ENCODE assay signal across 1 cellular context in the genomic region with DNA sequence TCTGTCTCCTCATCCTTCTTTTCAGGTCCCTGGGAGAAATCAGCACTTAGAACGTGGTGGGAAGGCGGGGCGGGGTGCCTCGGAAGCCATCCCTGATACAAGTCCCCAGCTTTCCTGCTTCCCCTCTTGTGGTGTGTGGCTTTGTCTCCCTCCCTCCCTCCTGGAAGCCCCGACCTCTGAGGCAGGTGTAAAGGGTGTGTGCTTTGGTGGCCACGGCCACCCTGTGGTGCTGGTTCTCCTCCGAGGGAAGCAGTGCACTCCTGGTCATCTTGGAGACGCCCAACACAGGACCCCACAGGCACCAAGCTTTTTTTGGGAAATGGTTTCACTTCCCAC.
TF ChIP-seq lines count a peak whose summit lies in the region.

No MANE protein-coding gene starts in this region.

TF ChIP-seq in HepG2, 621 proteins besides CTCF, POLR2A, EP300 and RAD21 (continued from another document):
- TF ChIP-seq, protein P1, sequence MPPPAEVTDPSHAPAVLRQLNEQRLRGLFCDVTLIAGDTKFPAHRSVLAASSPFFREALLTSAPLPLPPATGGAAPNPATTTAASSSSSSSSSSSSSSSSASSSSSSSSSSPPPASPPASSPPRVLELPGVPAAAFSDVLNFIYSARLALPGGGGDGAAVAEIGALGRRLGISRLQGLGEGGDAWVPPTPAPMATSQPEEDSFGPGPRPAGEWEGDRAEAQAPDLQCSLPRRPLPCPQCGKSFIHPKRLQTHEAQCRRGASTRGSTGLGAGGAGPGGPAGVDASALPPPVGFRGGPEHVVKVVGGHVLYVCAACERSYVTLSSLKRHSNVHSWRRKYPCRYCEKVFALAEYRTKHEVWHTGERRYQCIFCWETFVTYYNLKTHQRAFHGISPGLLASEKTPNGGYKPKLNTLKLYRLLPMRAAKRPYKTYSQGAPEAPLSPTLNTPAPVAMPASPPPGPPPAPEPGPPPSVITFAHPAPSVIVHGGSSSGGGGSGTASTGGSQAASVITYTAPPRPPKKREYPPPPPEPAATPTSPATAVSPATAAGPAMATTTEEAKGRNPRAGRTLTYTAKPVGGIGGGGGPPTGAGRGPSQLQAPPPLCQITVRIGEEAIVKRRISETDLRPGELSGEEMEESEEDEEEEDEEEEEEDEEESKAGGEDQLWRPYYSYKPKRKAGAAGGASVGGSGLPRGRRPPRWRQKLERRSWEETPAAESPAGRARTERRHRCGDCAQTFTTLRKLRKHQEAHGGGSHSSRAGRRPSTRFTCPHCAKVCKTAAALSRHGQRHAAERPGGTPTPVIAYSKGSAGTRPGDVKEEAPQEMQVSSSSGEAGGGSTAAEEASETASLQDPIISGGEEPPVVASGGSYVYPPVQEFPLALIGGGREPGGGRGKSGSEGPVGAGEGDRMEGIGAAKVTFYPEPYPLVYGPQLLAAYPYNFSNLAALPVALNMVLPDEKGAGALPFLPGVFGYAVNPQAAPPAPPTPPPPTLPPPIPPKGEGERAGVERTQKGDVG (CRISPR knock-in tag; IDR thresholded peaks at IDR 0.05; ENCODE audit: borderline replicate concordance) = no peak
